Comparison of ENCODE assay signal across 14 cellular contexts in the genomic region with DNA sequence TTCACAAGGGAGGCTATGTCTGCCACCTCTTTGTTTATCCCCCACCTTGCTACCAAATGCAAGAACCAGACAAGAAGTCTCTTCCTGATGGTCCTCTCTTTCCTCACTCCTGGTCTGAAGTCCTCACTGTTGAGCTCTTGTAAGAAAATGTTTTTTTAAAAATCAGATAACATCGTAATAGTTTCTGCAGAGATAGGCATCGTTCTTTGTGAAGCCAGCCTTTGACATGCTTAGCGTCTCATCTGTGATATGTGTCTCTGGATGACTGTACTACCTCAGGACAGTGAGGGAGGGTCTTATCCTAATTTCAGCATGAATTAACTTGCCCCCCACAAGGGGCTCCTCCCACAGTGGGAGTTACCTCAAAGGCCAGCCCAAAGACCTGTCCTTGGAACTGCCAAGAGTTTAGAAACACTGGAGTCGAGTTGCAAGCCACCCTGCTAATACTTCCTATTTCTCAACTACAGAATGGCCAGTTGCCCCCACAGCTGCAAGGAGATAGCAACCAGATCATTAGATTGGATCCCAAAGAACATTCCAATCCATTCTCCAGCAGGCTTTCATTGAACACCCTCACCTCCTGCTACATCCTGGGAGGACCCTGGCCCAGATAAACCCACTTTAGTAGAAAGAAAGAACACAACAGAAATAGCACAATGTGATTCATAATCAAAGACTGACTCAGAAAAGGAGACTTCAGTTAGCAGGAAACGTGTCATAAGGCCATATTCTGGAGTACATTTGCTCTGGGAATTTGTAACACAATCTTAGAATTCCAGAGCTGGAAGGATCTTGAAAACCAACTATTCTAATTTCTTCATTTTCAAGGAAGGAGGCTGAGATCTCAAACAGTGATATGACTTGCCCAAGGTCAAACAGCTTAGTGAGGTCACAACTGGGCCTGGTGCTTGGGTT.
DNase-seq lines count a peak whose midpoint lies in the region; ATAC-seq and TF ChIP-seq lines count a peak whose summit lies in the region.
"Had no signal": no experiment of that assay in that cellular context is flagged by ENCODE, and none has a peak within 500 bp of the region (broad histone marks: within the 10 kb centered on the region; RNA-seq: fewer than 3 reads in every experiment).

No MANE protein-coding gene starts in this region.

- peak; percentile 77 for ATAC-seq in foreskin keratinocyte
- ATAC-seq in HG02840 (IDR thresholded peaks at IDR 0.05; ENCODE audit: low FRiP score, unreplicated experiment) = no peak
- ATAC-seq: naive thymus-derived CD4-positive, alpha-beta T cell had no signal

- H3K36me3 ChIP-seq in thyroid gland = no peaks in the 10 kb centered on the region
- H3K36me3 ChIP-seq: BLaER1, sigmoid colon had no signal

- peak overlapping the region; percentile 15 for H3K27ac Mint-ChIP-seq in activated T-helper 2 cell treated with anti-CD3 and anti-CD28 coated beads, Interferon-gamma antibody, Interleukin-2, Interleukin-4, amounts not matched to agents 10 μg/mL and 5 μg/mL and 100 μg/mL, durations not matched to agents 14 hours and 24 hours and 36 hours
- H3K27ac Mint-ChIP-seq: endodermal cell; naive thymus-derived CD4-positive, alpha-beta T cell; type B pancreatic cell had no signal

- H3K9me3 ChIP-seq in thyroid gland = no peaks in the 10 kb centered on the region

- WGBS in thyroid gland, 2 donors = 75 to 78% methylated on average over 5 of the region's 5 CpGs

- intact Hi-C loops in activated T-helper 2 cell treated with anti-CD3 and anti-CD28 coated beads, Interferon-gamma antibody, Interleukin-2, Interleukin-4, amounts not matched to agents 10 μg/mL and 5 μg/mL and 100 μg/mL, durations not matched to agents 14 hours and 24 hours and 36 hours (cut with micrococcal nuclease) = no loop called here
- intact Hi-C loops in thyroid gland (cut with DNase I) = no loop called here

- H3K4me1 ChIP-seq in foreskin keratinocyte (peaks cover 5% of the 10 kb centered on the region), thyroid gland (no peaks in the 10 kb centered on the region)
- H3K4me1 ChIP-seq: BLaER1 had no signal

- no peaks in the 10 kb centered on the region for H3K36me3 Mint-ChIP-seq in activated T-helper 2 cell treated with anti-CD3 and anti-CD28 coated beads, Interferon-gamma antibody, Interleukin-2, Interleukin-4, amounts not matched to agents 10 μg/mL and 5 μg/mL and 100 μg/mL, durations not matched to agents 14 hours and 24 hours and 36 hours (ENCODE audit: low read depth)
- H3K36me3 Mint-ChIP-seq: naive thymus-derived CD4-positive, alpha-beta T cell; type B pancreatic cell had no signal

- H3K9me3 Mint-ChIP-seq in activated T-helper 2 cell treated with anti-CD3 and anti-CD28 coated beads, Interferon-gamma antibody, Interleukin-2, Interleukin-4, amounts not matched to agents 10 μg/mL and 5 μg/mL and 100 μg/mL, durations not matched to agents 14 hours and 24 hours and 36 hours = no peaks in the 10 kb centered on the region

- DNase-seq in AG04449 (ENCODE audit: low read depth, low spot score) (peak; percentile 59), HT1080 (ENCODE audit: low read depth) (peak; percentile 80), foreskin keratinocyte (peak; percentile 21 to 65), RWPE1 (ENCODE audit: low spot score) (no peak), NCI-H1092 treated with DMSO at 0.1 percent for 48 hours (lab: John Stamatoyannopoulos, UW) (no peak), thyroid gland (no peak)
- DNase-seq in activated T-helper 2 cell treated with anti-CD3 and anti-CD28 coated beads, Interferon-gamma antibody, Interleukin-2, Interleukin-4, amounts not matched to agents 10 μg/mL and 5 μg/mL and 100 μg/mL, durations not matched to agents 14 hours and 24 hours and 36 hours (ENCODE audit: low spot score) = no peak
- DNase-seq: endodermal cell; naive thymus-derived CD4-positive, alpha-beta T cell; NCI-H2029 treated with DMSO at 0.1 percent for 48 hours; sigmoid colon had no signal

- H3K27ac ChIP-seq in foreskin keratinocyte (peak overlapping the region; percentile 69), RWPE1 (no peak overlapping the region), thyroid gland (no peak overlapping the region)
- H3K27ac ChIP-seq: BLaER1, sigmoid colon had no signal

- peaks cover 7% of the 10 kb centered on the region for H3K27me3 Mint-ChIP-seq in activated T-helper 2 cell treated with anti-CD3 and anti-CD28 coated beads, Interferon-gamma antibody, Interleukin-2, Interleukin-4, amounts not matched to agents 10 μg/mL and 5 μg/mL and 100 μg/mL, durations not matched to agents 14 hours and 24 hours and 36 hours (ENCODE audit: low read depth)

- CTCF ChIA-PET in AG04449 (lab: Yijun Ruan, JAX) (interaction anchor here (1.2 to 1.4 kb wide), 3 partner anchors 11 to 586 kb away, joined by 3 read pairs; no protein-coding TSS in a partner anchor), RWPE1 (lab: Yijun Ruan, JAX) (no interaction called here)

- H3K27me3 ChIP-seq in foreskin keratinocyte (no peaks in the 10 kb centered on the region), thyroid gland (no peaks in the 10 kb centered on the region)
- H3K27me3 ChIP-seq: BLaER1, sigmoid colon had no signal

- POLR2A ChIA-PET in AG04449 (lab: Yijun Ruan, JAX) = no interaction called here
- POLR2A ChIA-PET in RWPE1 (lab: Yijun Ruan, JAX; ENCODE audit: low non-redundant PET) = no interaction called here

- no peak for TF ChIP-seq POLR2A in thyroid gland (IDR thresholded peaks at IDR 0.05)

- H3K4me3 Mint-ChIP-seq in activated T-helper 2 cell treated with anti-CD3 and anti-CD28 coated beads, Interferon-gamma antibody, Interleukin-2, Interleukin-4, amounts not matched to agents 10 μg/mL and 5 μg/mL and 100 μg/mL, durations not matched to agents 14 hours and 24 hours and 36 hours (ENCODE audit: low read depth) = no peak overlapping the region
- H3K4me3 Mint-ChIP-seq: endodermal cell; naive thymus-derived CD4-positive, alpha-beta T cell; type B pancreatic cell had no signal

- peaks cover 6% of the 10 kb centered on the region for H3K4me1 Mint-ChIP-seq in activated T-helper 2 cell treated with anti-CD3 and anti-CD28 coated beads, Interferon-gamma antibody, Interleukin-2, Interleukin-4, amounts not matched to agents 10 μg/mL and 5 μg/mL and 100 μg/mL, durations not matched to agents 14 hours and 24 hours and 36 hours (ENCODE audit: low read depth)
- H3K4me1 Mint-ChIP-seq: naive thymus-derived CD4-positive, alpha-beta T cell had no signal

- no peak overlapping the region for H3K4me3 ChIP-seq in AG04449 (ENCODE audit: low read depth, low read length)
- H3K4me3 ChIP-seq in thyroid gland (replicated peaks in 1 of 3) = no peak overlapping the region
- H3K4me3 ChIP-seq: BLaER1, sigmoid colon had no signal

- TF ChIP-seq CTCF in AG04449 (IDR thresholded peaks at IDR 0.05; ENCODE audit: insufficient read depth, low read length, missing control alignments) = no peak
- no peak for TF ChIP-seq CTCF in foreskin keratinocyte (conservative IDR thresholded peaks at IDR 0.05)
- no peak for TF ChIP-seq CTCF in RWPE1 (conservative IDR thresholded peaks at IDR 0.05; ENCODE audit: low read depth)
- TF ChIP-seq CTCF in thyroid gland (IDR thresholded peaks at IDR 0.05) = no peak

Comparison
In these comparisons a context has a peak if more than half of its experiments do, and no peak if none do; other contexts are left out.
1. DNase-seq: peak in AG04449 (single experiment), HT1080 (single experiment) and foreskin keratinocyte (2 of 2); none in activated T-helper 2 cell treated with anti-CD3 and anti-CD28 coated beads, Interferon-gamma antibody, Interleukin-2, Interleukin-4, amounts not matched to agents 10 μg/mL and 5 μg/mL and 100 μg/mL, durations not matched to agents 14 hours and 24 hours and 36 hours (single experiment), RWPE1 (single experiment), NCI-H1092 treated with DMSO at 0.1 percent for 48 hours (single experiment) and thyroid gland (0 of 2).